18 cellular contexts compared by ENCODE assay signal in genomic region chr15:96171842-96172241, GRCh38.
A peak's percentile ranks its signal among the peaks of the same experiment; 100 is the strongest.
DNase-seq lines count a peak whose midpoint lies in the region; ATAC-seq and TF ChIP-seq lines count a peak whose summit lies in the region.
"Had no signal": no experiment of that assay in that cellular context is flagged by ENCODE, and none has a peak within 500 bp of the region (broad histone marks: within the 10 kb centered on the region; RNA-seq: fewer than 3 reads in every experiment).

No MANE protein-coding gene starts in this region.

- H3K9ac ChIP-seq in HUES48 (ENCODE audit: low read depth, low read length) (no peak overlapping the region), smooth muscle cell (ENCODE audit: low read depth) (no peak overlapping the region)

- H3K4me3 ChIP-seq in HUES48 (ENCODE audit: low read depth, low read length) (peak overlapping the region; percentile 9; the same call in 1 of the 2 replicates), smooth muscle cell (peak overlapping the region; percentile 27), MG63 (no peak overlapping the region)
- H3K4me3 ChIP-seq: heart right ventricle had no signal

- peaks cover 1% of the 10 kb centered on the region for H3K27me3 Mint-ChIP-seq in activated CD8-positive, alpha-beta T cell treated with anti-CD3 and anti-CD28 coated beads, Interleukin-2, amount 10 ng/mL, durations not matched to agents 7 days and 5 days (ENCODE audit: low read depth)

- H3K79me2 ChIP-seq in smooth muscle cell (ENCODE audit: low read depth) = no peaks in the 10 kb centered on the region

- DNase-seq in ecto neural progenitor cell (ENCODE audit: low spot score) = peak; percentile 55
- peak; percentile 25 for DNase-seq in kidney tubule cell (ENCODE audit: low spot score)
- no peak for DNase-seq in smooth muscle cell (lab: John Stamatoyannopoulos, UW; ENCODE audit: unreplicated experiment)
- no peak for DNase-seq in MG63
- DNase-seq in NCI-H1694 (lab: John Stamatoyannopoulos, UW) = no peak
- no peak for DNase-seq in activated CD8-positive, alpha-beta T cell treated with anti-CD3 and anti-CD28 coated beads, Interleukin-2, amount 10 ng/mL, durations not matched to agents 7 days and 5 days
- DNase-seq: activated naive CD8-positive, alpha-beta T cell treated with anti-CD3 and anti-CD28 coated beads for 36 hours; activated T-cell treated with anti-CD3 and anti-CD28 coated beads, Interleukin-2, amount 50 U/mL, for 4 hours; DMS79 treated with DMSO at 0.1 percent for 48 hours; erythroblast; H7; heart right ventricle; MV-4-11; naive thymus-derived CD4-positive, alpha-beta T cell; NCI-H2029 treated with DMSO at 0.1 percent for 48 hours; NCI-H524 had no signal

- no peaks in the 10 kb centered on the region for H4K20me1 ChIP-seq in smooth muscle cell (ENCODE audit: low read depth)

- POLR2A ChIA-PET in activated CD8-positive, alpha-beta T cell treated with anti-CD3 and anti-CD28 coated beads, Interleukin-2, amount 10 ng/mL, durations not matched to agents 7 days and 5 days (lab: Charles Lee) = no interaction called here

- ATAC-seq in activated CD8-positive, alpha-beta T cell treated with anti-CD3 and anti-CD28 coated beads, Interleukin-2, amount 10 ng/mL, durations not matched to agents 7 days and 5 days = no peak
- ATAC-seq: activated T-cell treated with anti-CD3 and anti-CD28 coated beads, Interleukin-2, amount 50 U/mL, for 4 hours; heart right ventricle; naive thymus-derived CD4-positive, alpha-beta T cell had no signal

- 38% methylated on average over 4 of the region's 4 CpGs for WGBS in smooth muscle cell (ENCODE audit: low lambda C conversion rate)

- peaks cover 35% of the 10 kb centered on the region for H3K4me1 ChIP-seq in HUES48 (ENCODE audit: control insufficient read depth, insufficient read depth, low read length)
- peaks cover 27% of the 10 kb centered on the region for H3K4me1 ChIP-seq in smooth muscle cell (ENCODE audit: low read depth)
- H3K4me1 ChIP-seq: heart right ventricle had no signal

- CTCF ChIA-PET in activated CD8-positive, alpha-beta T cell treated with anti-CD3 and anti-CD28 coated beads, Interleukin-2, amount 10 ng/mL, durations not matched to agents 7 days and 5 days (lab: Charles Lee) = no interaction called here

- H3K4me3 Mint-ChIP-seq in activated CD8-positive, alpha-beta T cell treated with anti-CD3 and anti-CD28 coated beads, Interleukin-2, amount 10 ng/mL, durations not matched to agents 7 days and 5 days = no peak overlapping the region
- H3K4me3 Mint-ChIP-seq: activated naive CD8-positive, alpha-beta T cell treated with anti-CD3 and anti-CD28 coated beads for 36 hours; activated T-cell treated with anti-CD3 and anti-CD28 coated beads, Interleukin-2, amount 50 U/mL, for 4 hours; naive thymus-derived CD4-positive, alpha-beta T cell had no signal

- TF ChIP-seq CTCF in smooth muscle cell (IDR thresholded peaks at IDR 0.05; ENCODE audit: borderline replicate concordance, insufficient read depth, poor library complexity, severe bottlenecking) = no peak

- H3K27ac ChIP-seq in HUES48 (ENCODE audit: low read depth, low read length) (peak overlapping the region; percentile 46), smooth muscle cell (ENCODE audit: low read depth) (peak overlapping the region; percentile 49)
- H3K27ac ChIP-seq: C4-2B, heart right ventricle had no signal

- no peaks in the 10 kb centered on the region for H3K36me3 Mint-ChIP-seq in activated CD8-positive, alpha-beta T cell treated with anti-CD3 and anti-CD28 coated beads, Interleukin-2, amount 10 ng/mL, durations not matched to agents 7 days and 5 days (ENCODE audit: low read depth)
- H3K36me3 Mint-ChIP-seq: activated naive CD8-positive, alpha-beta T cell treated with anti-CD3 and anti-CD28 coated beads for 36 hours; naive thymus-derived CD4-positive, alpha-beta T cell had no signal

- peak overlapping the region; percentile 48 for H3K4me2 ChIP-seq in smooth muscle cell

- H3K27ac Mint-ChIP-seq in activated CD8-positive, alpha-beta T cell treated with anti-CD3 and anti-CD28 coated beads, Interleukin-2, amount 10 ng/mL, durations not matched to agents 7 days and 5 days = no peak overlapping the region
- H3K27ac Mint-ChIP-seq: activated naive CD8-positive, alpha-beta T cell treated with anti-CD3 and anti-CD28 coated beads for 36 hours; naive thymus-derived CD4-positive, alpha-beta T cell had no signal

- H3K9me3 Mint-ChIP-seq in activated CD8-positive, alpha-beta T cell treated with anti-CD3 and anti-CD28 coated beads, Interleukin-2, amount 10 ng/mL, durations not matched to agents 7 days and 5 days (ENCODE audit: insufficient read depth) = no peaks in the 10 kb centered on the region
- H3K9me3 Mint-ChIP-seq: activated naive CD8-positive, alpha-beta T cell treated with anti-CD3 and anti-CD28 coated beads for 36 hours had no signal

- no peaks in the 10 kb centered on the region for H3F3A ChIP-seq in smooth muscle cell (ENCODE audit: low read depth)

- H3K9me3 ChIP-seq in HUES48 (ENCODE audit: control insufficient read depth, insufficient read depth, low read length) = peaks cover 4% of the 10 kb centered on the region; the same call in 1 of the 2 replicates
- no peaks in the 10 kb centered on the region for H3K9me3 ChIP-seq in smooth muscle cell (replicated peaks; ENCODE audit: low read depth)
- no peaks in the 10 kb centered on the region for H3K9me3 ChIP-seq in MG63
- H3K9me3 ChIP-seq: heart right ventricle had no signal

- no peaks in the 10 kb centered on the region for H3K4me1 Mint-ChIP-seq in activated CD8-positive, alpha-beta T cell treated with anti-CD3 and anti-CD28 coated beads, Interleukin-2, amount 10 ng/mL, durations not matched to agents 7 days and 5 days (ENCODE audit: low read depth)
- H3K4me1 Mint-ChIP-seq: activated naive CD8-positive, alpha-beta T cell treated with anti-CD3 and anti-CD28 coated beads for 36 hours; naive thymus-derived CD4-positive, alpha-beta T cell had no signal

- no peaks in the 10 kb centered on the region for H3K27me3 ChIP-seq in HUES48 (ENCODE audit: control insufficient read depth, insufficient read depth, low read length)
- no peaks in the 10 kb centered on the region for H3K27me3 ChIP-seq in smooth muscle cell (ENCODE audit: low read depth)
- no peaks in the 10 kb centered on the region for H3K27me3 ChIP-seq in MG63

- peak overlapping the region; percentile 43 for H2AFZ ChIP-seq in smooth muscle cell (ENCODE audit: low read depth)

- H3K36me3 ChIP-seq in HUES48 (ENCODE audit: control insufficient read depth, insufficient read depth, low read length) (no peaks in the 10 kb centered on the region), smooth muscle cell (ENCODE audit: low read depth) (no peaks in the 10 kb centered on the region), MG63 (no peaks in the 10 kb centered on the region)
- H3K36me3 ChIP-seq: heart right ventricle had no signal

Comparison
In these comparisons a context has a peak if more than half of its experiments do, and no peak if none do; other contexts are left out.
1. DNase-seq: peak in ecto neural progenitor cell (single experiment) and kidney tubule cell (single experiment); none in smooth muscle cell (single experiment), MG63 (single experiment), NCI-H1694 (single experiment) and activated CD8-positive, alpha-beta T cell treated with anti-CD3 and anti-CD28 coated beads, Interleukin-2, amount 10 ng/mL, durations not matched to agents 7 days and 5 days (single experiment).